21 cellular contexts compared by ENCODE assay signal in the genomic region with DNA sequence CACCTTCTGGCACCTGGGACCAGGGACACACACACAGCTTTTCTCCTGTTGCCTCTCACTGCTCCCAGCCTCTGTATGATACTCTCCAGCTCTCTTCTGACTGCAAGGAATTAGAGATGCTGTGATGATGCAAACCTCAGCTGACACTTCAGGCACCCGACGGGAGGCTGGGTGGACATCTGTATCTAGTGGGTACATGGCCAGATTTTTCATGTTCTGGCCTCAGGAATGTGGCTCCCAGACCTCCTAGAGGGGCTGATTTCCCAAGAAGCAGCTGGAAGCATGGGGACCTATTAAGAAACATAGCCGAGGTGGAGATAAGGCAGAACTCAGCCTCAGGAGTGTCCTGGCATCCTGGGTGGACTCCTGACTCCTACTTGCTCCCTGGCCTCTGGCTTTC. TPM values are rescaled to one million over a fixed set of nuclear protein-coding genes. Genes with fewer than 3 reads are reported as not detected.
DNase-seq lines count a peak whose midpoint lies in the region; ATAC-seq and TF ChIP-seq lines count a peak whose summit lies in the region.
"Had no signal": no experiment of that assay in that cellular context is flagged by ENCODE, and none has a peak within 500 bp of the region (broad histone marks: within the 10 kb centered on the region; RNA-seq: fewer than 3 reads in every experiment).

No MANE protein-coding gene starts in this region.

- POLR2A ChIA-PET in BJ (lab: Charles Lee): no interaction called here
- POLR2A ChIA-PET in T-cell (lab: Charles Lee): no interaction called here
- POLR2A ChIA-PET in CD4-positive, alpha-beta T cell (lab: Charles Lee): no interaction called here

- CTCF ChIA-PET in BJ (lab: Yijun Ruan, JAX): interaction anchor here (1.0 to 15.9 kb wide), 6 partner anchors 9 to 193 kb away, joined by 3 to 498 read pairs (median 6); a partner anchor contains a TSS
- CTCF ChIA-PET in T-cell (lab: Charles Lee): interaction anchor here in 1 of 2 donors (0.6 kb wide), 1 partner anchor 152 kb away, joined by 5 read pairs; no protein-coding TSS in a partner anchor
- CTCF ChIA-PET in CD4-positive, alpha-beta T cell (lab: Charles Lee): interaction anchor here (1.3 kb wide), 1 partner anchor 55 kb away, joined by 3 read pairs; no protein-coding TSS in a partner anchor

- H3K4me1 Mint-ChIP-seq in effector memory CD8-positive, alpha-beta T cell (ENCODE audit: low read depth in 2 of 2): peaks cover 0 to 5% of the 10 kb centered on the region in 2 donors
- H3K4me1 Mint-ChIP-seq in T-cell: no peaks in the 10 kb centered on the region
- H3K4me1 Mint-ChIP-seq in CD4-positive, alpha-beta T cell (ENCODE audit: low read depth): no peaks in the 10 kb centered on the region

- intact Hi-C loops in sciatic nerve (cut with DNase I): no loop called here
- intact Hi-C loops in CD4-positive, alpha-beta T cell (cut with DNase I, micrococcal nuclease): no loop called here

- H3K27me3 Mint-ChIP-seq in effector memory CD8-positive, alpha-beta T cell: peaks cover 51 to 77% of the 10 kb centered on the region in 2 donors
- peaks cover 21 to 32% of the 10 kb centered on the region in 2 donors for H3K27me3 Mint-ChIP-seq in T-cell
- peaks cover 43% of the 10 kb centered on the region for H3K27me3 Mint-ChIP-seq in CD4-positive, alpha-beta T cell

- no peaks in the 10 kb centered on the region for H3K9me3 Mint-ChIP-seq in effector memory CD8-positive, alpha-beta T cell
- no peaks in the 10 kb centered on the region for H3K9me3 Mint-ChIP-seq in T-cell
- no peaks in the 10 kb centered on the region for H3K9me3 Mint-ChIP-seq in CD4-positive, alpha-beta T cell
- H3K9me3 Mint-ChIP-seq: HFFc6; naive thymus-derived CD8-positive, alpha-beta T cell had no signal

- no peak overlapping the region for H3K27ac ChIP-seq in CD4-positive, alpha-beta T cell (ENCODE audit: low read depth, low read length)
- H3K27ac ChIP-seq: BLaER1 treated with 17β-estradiol and CSF1 and Interleukin-3, amounts not matched to agents 10 nM and 100 nM; lower lobe of right lung; parathyroid adenoma had no signal

- no peaks in the 10 kb centered on the region for H3K9me3 ChIP-seq in CD4-positive, alpha-beta T cell (ENCODE audit: control insufficient read depth, low read length)
- H3K9me3 ChIP-seq: BLaER1 treated with 17β-estradiol and CSF1 and Interleukin-3, amounts not matched to agents 10 nM and 100 nM; lower lobe of right lung had no signal

- no peaks in the 10 kb centered on the region for H3K36me3 ChIP-seq in BJ (ENCODE audit: control insufficient read depth, insufficient read depth, low read length)
- H3K36me3 ChIP-seq: BLaER1 treated with 17β-estradiol and CSF1 and Interleukin-3, amounts not matched to agents 10 nM and 100 nM; lower lobe of right lung had no signal

- H3K27ac Mint-ChIP-seq in effector memory CD8-positive, alpha-beta T cell: no peak overlapping the region
- no peak overlapping the region for H3K27ac Mint-ChIP-seq in T-cell
- no peak overlapping the region for H3K27ac Mint-ChIP-seq in CD4-positive, alpha-beta T cell
- H3K27ac Mint-ChIP-seq: activated CD8-positive, alpha-beta memory T cell treated with anti-CD3 and anti-CD28 coated beads, Interleukin-2, amount 10 ng/mL, durations not matched to agents 7 days and 5 days; HFFc6; naive thymus-derived CD8-positive, alpha-beta T cell had no signal

- no peak overlapping the region for H3K4me3 Mint-ChIP-seq in effector memory CD8-positive, alpha-beta T cell
- H3K4me3 Mint-ChIP-seq in T-cell: no peak overlapping the region
- no peak overlapping the region for H3K4me3 Mint-ChIP-seq in CD4-positive, alpha-beta T cell
- H3K4me3 Mint-ChIP-seq: activated CD8-positive, alpha-beta memory T cell treated with anti-CD3 and anti-CD28 coated beads, Interleukin-2, amount 10 ng/mL, durations not matched to agents 7 days and 5 days; HFFc6; naive thymus-derived CD8-positive, alpha-beta T cell had no signal

- H3K36me3 Mint-ChIP-seq in effector memory CD8-positive, alpha-beta T cell (ENCODE audit: insufficient read depth): peaks cover 3% of the 10 kb centered on the region
- H3K36me3 Mint-ChIP-seq in T-cell: no peaks in the 10 kb centered on the region
- no peaks in the 10 kb centered on the region for H3K36me3 Mint-ChIP-seq in CD4-positive, alpha-beta T cell (ENCODE audit: low read depth)
- H3K36me3 Mint-ChIP-seq: activated CD8-positive, alpha-beta memory T cell treated with anti-CD3 and anti-CD28 coated beads, Interleukin-2, amount 10 ng/mL, durations not matched to agents 7 days and 5 days; naive thymus-derived CD8-positive, alpha-beta T cell had no signal

- DNase-seq in BJ (ENCODE audit: low read depth) (peak; percentile 52), NCI-H226 (peak; percentile 53), fibroblast of mammary gland (ENCODE audit: low read depth) (peak; percentile 81), sciatic nerve (ENCODE audit: low spot score) (no peak), T-cell (no peak)
- DNase-seq in effector memory CD8-positive, alpha-beta T cell: no peak
- no peak for DNase-seq in CD4-positive, alpha-beta T cell
- DNase-seq: activated CD4-positive, alpha-beta T cell treated with anti-CD3 and anti-CD28 coated beads for 4 hours; activated CD8-positive, alpha-beta memory T cell treated with anti-CD3 and anti-CD28 coated beads, Interleukin-2, amount 10 ng/mL, durations not matched to agents 7 days and 5 days; activated effector memory CD4-positive, alpha-beta T cell treated with Interleukin-2 at 50 U/mL for 16 hours; amygdala; GDM1; HFFc6; lower lobe of right lung; naive thymus-derived CD8-positive, alpha-beta T cell; NCI-H1417 treated with DMSO at 0.1 percent for 48 hours; small intestine; stimulated activated CD4-positive, alpha-beta T cell treated with anti-CD3 and anti-CD28 coated beads, Interleukin-4, amount 100 ng/mL, for 24 hours had no signal

- no peak for TF ChIP-seq CTCF in BJ (IDR thresholded peaks at IDR 0.05; ENCODE audit: insufficient read depth, low read depth, low read length)
- no peak for TF ChIP-seq CTCF in fibroblast of mammary gland (conservative IDR thresholded peaks at IDR 0.05; ENCODE audit: control insufficient read depth, insufficient read depth, low read depth, low read length)
- TF ChIP-seq CTCF in CD4-positive, alpha-beta T cell (IDR thresholded peaks at IDR 0.05): no peak

- ATAC-seq in sciatic nerve (peak; percentile 48), HG03520 (IDR thresholded peaks at IDR 0.05; ENCODE audit: unreplicated experiment) (no peak), T-cell (replicated peaks in 1 of 4) (no peak)
- no peak for ATAC-seq in effector memory CD8-positive, alpha-beta T cell (replicated peaks)
- ATAC-seq in CD4-positive, alpha-beta T cell (ENCODE audit: poor library complexity): no peak
- ATAC-seq: activated CD8-positive, alpha-beta memory T cell treated with anti-CD3 and anti-CD28 coated beads, Interleukin-2, amount 10 ng/mL, durations not matched to agents 7 days and 5 days; naive thymus-derived CD8-positive, alpha-beta T cell had no signal

- peaks cover 5% of the 10 kb centered on the region for H3K27me3 ChIP-seq in BJ (ENCODE audit: control insufficient read depth, insufficient read depth, low read length)
- peaks cover 9% of the 10 kb centered on the region for H3K27me3 ChIP-seq in CD4-positive, alpha-beta T cell (ENCODE audit: control insufficient read depth, insufficient read depth, low read length)
- H3K27me3 ChIP-seq: BLaER1 treated with 17β-estradiol and CSF1 and Interleukin-3, amounts not matched to agents 10 nM and 100 nM had no signal

- H3K4me3 ChIP-seq in BJ (ENCODE audit: low read depth, low read length) (no peak overlapping the region), fibroblast of mammary gland (ENCODE audit: control insufficient read depth, low read depth, low read length) (no peak overlapping the region)
- H3K4me3 ChIP-seq: BLaER1 treated with 17β-estradiol and CSF1 and Interleukin-3, amounts not matched to agents 10 nM and 100 nM; lower lobe of right lung had no signal

RNA-seq across cellular contexts. Expression of a gene that starts 6.8 kb away (rescaled TPM):
- 12.4 and 20.2 TPM in 2 replicates for polyA plus RNA-seq in BJ (2011; rRNA removed)
- polyA minus RNA-seq in BJ (2011; rRNA and poly(A)+ RNA removed): 8.0 and 13.9 TPM in 2 replicates
- 53.2 TPM for total RNA-seq in sciatic nerve
- total RNA-seq in T-cell: 1 to 10 TPM in 2 of 5 donors, under 1 TPM in 3; 0.19 to 2.0 (median 0.82) TPM
- total RNA-seq in CD4-positive, alpha-beta T cell: under 1 TPM; 0.19 to 0.25 TPM

Comparison
In these comparisons a context has a peak if more than half of its experiments do, and no peak if none do; other contexts are left out.
1. DNase-seq: peak in BJ (single experiment), NCI-H226 (single experiment) and fibroblast of mammary gland (single experiment); none in sciatic nerve (single experiment), effector memory CD8-positive, alpha-beta T cell (0 of 3), T-cell (0 of 34) and CD4-positive, alpha-beta T cell (0 of 10).
2. RNA of a gene that starts 6.8 kb away (total RNA-seq): 53.2 TPM in sciatic nerve (single experiment); 0.19 to 2.0 TPM in T-cell and 0.19 to 0.25 TPM in CD4-positive, alpha-beta T cell; every median in the first group is over 10 times any median in the second.